ENCODE assay signal across 22 cellular contexts in the genomic region with DNA sequence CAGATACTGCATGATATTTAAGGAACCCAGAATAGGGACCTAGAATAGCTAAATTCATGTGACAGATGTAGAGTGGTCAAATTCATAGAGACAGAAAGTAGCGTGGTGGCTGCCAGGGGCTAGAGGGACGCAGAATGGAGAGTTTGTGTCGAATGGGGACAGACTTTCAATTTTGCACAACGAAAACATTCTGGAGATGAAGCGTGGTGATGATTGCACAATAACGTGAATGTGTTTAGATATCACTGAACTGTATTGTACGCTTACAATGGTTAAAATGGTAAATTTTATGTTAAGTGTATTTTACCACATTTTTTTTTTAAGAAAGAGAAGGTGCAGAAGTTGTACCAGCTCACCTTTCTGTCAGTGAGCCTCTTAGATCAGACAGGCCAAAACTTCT.
"Had no signal": no experiment of that assay in that cellular context is flagged by ENCODE, and none has a peak within 500 bp of the region (broad histone marks: within the 10 kb centered on the region; RNA-seq: fewer than 3 reads in every experiment).

No MANE protein-coding gene starts in this region.

- H3K4me1 Mint-ChIP-seq: activated naive CD4-positive, alpha-beta T cell treated with anti-CD3 and anti-CD28 coated beads, Interleukin-2, amount 50 U/mL, for 24 hours had no signal

- H3K4me3 Mint-ChIP-seq: activated naive CD4-positive, alpha-beta T cell treated with anti-CD3 and anti-CD28 coated beads, Interleukin-2, amount 50 U/mL, for 24 hours; brain; memory B cell; WTC11 had no signal

- H3K4me3 ChIP-seq: ovary, prostate gland, testis, upper lobe of right lung had no signal

- H3K36me3 Mint-ChIP-seq: activated naive CD4-positive, alpha-beta T cell treated with anti-CD3 and anti-CD28 coated beads, Interleukin-2, amount 50 U/mL, for 24 hours; brain; WTC11 had no signal

- H3K27ac ChIP-seq: ovary, prostate gland, upper lobe of right lung had no signal

- H3K9me3 Mint-ChIP-seq: activated naive CD4-positive, alpha-beta T cell treated with anti-CD3 and anti-CD28 coated beads, Interleukin-2, amount 50 U/mL, for 24 hours; memory B cell had no signal

- ATAC-seq: upper lobe of right lung, WTC11 had no signal

- H3K4me1 ChIP-seq: prostate gland, upper lobe of right lung had no signal

- H3K36me3 ChIP-seq: ovary, prostate gland, upper lobe of right lung had no signal

- H3K9me3 ChIP-seq: ovary, prostate gland, testis, upper lobe of right lung had no signal

- H3K27me3 ChIP-seq: ovary, testis, upper lobe of right lung had no signal

- H3K27ac Mint-ChIP-seq: activated naive CD4-positive, alpha-beta T cell treated with anti-CD3 and anti-CD28 coated beads, Interleukin-2, amount 50 U/mL, for 24 hours; WTC11 had no signal

- DNase-seq: activated gamma-delta T cell treated with Interleukin-2 at 50 U/mL for 16 hours; activated T-cell treated with anti-CD3 and anti-CD28 coated beads, Interleukin-2, amount 50 U/mL, for 1 hour; aorta; dermis blood vessel endothelial cell; effector CD8-positive, alpha-beta T cell; erythroblast; glutamatergic neuron; hippocampal formation; kidney glomerular epithelial cell; naive B cell; stimulated activated CD4-positive, alpha-beta T cell treated with anti-CD3 and anti-CD28 coated beads, Interleukin-4, amount 100 ng/mL, for 1 hour; stimulated activated naive CD4-positive, alpha-beta T cell; T-helper 1 cell; T1000; upper lobe of right lung had no signal

- H3K27me3 Mint-ChIP-seq: activated naive CD4-positive, alpha-beta T cell treated with anti-CD3 and anti-CD28 coated beads, Interleukin-2, amount 50 U/mL, for 24 hours; memory B cell; naive B cell had no signal
